ENCODE assay signal across 1 cellular context in the genomic region with DNA sequence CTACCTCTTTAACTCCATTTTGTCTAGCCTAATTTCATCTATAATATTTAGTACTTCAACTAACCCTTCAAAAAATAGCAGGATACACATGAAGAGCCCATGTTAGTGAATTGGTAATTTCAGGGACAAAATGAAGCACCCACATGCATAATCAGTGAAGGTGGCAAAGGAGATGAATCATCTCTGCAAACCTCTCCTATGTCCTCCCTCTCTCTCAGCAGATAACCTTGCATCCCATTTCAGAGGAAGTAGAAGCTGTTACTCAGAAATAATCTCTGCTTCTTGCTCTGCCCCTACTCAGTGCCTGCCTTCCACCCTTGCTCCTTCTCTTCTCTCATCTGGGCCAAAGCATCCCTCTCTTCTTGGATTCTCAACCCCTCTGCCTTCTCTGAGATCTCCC.
TF ChIP-seq lines count a peak whose summit lies in the region.

No MANE protein-coding gene starts in this region.

TF ChIP-seq in HepG2, 621 proteins besides CTCF, POLR2A, EP300 and RAD21 (continued from another document):
- TF ChIP-seq, protein P1, sequence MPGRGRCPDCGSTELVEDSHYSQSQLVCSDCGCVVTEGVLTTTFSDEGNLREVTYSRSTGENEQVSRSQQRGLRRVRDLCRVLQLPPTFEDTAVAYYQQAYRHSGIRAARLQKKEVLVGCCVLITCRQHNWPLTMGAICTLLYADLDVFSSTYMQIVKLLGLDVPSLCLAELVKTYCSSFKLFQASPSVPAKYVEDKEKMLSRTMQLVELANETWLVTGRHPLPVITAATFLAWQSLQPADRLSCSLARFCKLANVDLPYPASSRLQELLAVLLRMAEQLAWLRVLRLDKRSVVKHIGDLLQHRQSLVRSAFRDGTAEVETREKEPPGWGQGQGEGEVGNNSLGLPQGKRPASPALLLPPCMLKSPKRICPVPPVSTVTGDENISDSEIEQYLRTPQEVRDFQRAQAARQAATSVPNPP (CRISPR knock-in tag; IDR thresholded peaks at IDR 0.05) = no peak
